1 cellular context compared by ENCODE assay signal in the genomic region with DNA sequence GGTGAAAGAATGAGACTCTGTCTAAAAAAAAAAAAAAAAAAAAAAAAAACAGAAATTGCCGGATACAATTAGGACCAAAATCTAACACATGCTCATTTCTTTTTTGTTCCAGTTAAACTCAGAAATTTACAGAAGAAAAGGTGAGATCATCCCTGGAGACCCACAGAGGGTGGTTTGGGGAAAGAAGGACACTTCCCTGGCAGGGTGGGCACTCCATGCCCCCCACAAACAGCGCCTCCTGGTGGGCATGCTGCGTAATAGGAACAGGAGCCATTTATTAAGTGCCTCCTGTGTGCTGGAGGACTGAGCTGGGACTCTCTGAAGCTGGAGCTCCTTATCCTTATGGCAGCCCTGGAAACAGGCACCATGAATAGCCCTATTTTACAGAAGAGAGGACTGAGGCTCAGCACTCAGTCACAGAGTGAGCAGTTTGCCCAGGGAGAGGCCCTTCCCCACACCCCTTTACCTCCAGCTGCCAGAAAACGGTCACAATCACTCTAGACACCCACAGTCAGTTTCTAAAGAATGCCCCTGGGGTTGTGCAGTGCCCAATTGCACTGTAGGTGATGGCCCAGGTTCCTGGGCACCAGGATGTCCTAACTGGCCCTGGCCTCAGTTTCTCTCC.
TF ChIP-seq lines count a peak whose summit lies in the region.

No MANE protein-coding gene starts in this region.

TF ChIP-seq in WTC11, 78 proteins besides CTCF, POLR2A, EP300 and RAD21 (continued from another document):
- TF ChIP-seq, protein P1, sequence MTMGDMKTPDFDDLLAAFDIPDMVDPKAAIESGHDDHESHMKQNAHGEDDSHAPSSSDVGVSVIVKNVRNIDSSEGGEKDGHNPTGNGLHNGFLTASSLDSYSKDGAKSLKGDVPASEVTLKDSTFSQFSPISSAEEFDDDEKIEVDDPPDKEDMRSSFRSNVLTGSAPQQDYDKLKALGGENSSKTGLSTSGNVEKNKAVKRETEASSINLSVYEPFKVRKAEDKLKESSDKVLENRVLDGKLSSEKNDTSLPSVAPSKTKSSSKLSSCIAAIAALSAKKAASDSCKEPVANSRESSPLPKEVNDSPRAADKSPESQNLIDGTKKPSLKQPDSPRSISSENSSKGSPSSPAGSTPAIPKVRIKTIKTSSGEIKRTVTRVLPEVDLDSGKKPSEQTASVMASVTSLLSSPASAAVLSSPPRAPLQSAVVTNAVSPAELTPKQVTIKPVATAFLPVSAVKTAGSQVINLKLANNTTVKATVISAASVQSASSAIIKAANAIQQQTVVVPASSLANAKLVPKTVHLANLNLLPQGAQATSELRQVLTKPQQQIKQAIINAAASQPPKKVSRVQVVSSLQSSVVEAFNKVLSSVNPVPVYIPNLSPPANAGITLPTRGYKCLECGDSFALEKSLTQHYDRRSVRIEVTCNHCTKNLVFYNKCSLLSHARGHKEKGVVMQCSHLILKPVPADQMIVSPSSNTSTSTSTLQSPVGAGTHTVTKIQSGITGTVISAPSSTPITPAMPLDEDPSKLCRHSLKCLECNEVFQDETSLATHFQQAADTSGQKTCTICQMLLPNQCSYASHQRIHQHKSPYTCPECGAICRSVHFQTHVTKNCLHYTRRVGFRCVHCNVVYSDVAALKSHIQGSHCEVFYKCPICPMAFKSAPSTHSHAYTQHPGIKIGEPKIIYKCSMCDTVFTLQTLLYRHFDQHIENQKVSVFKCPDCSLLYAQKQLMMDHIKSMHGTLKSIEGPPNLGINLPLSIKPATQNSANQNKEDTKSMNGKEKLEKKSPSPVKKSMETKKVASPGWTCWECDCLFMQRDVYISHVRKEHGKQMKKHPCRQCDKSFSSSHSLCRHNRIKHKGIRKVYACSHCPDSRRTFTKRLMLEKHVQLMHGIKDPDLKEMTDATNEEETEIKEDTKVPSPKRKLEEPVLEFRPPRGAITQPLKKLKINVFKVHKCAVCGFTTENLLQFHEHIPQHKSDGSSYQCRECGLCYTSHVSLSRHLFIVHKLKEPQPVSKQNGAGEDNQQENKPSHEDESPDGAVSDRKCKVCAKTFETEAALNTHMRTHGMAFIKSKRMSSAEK (CRISPR knock-in tag; IDR thresholded peaks at IDR 0.05; ENCODE audit: borderline replicate concordance) = no peak
- TF ChIP-seq, protein P2, sequence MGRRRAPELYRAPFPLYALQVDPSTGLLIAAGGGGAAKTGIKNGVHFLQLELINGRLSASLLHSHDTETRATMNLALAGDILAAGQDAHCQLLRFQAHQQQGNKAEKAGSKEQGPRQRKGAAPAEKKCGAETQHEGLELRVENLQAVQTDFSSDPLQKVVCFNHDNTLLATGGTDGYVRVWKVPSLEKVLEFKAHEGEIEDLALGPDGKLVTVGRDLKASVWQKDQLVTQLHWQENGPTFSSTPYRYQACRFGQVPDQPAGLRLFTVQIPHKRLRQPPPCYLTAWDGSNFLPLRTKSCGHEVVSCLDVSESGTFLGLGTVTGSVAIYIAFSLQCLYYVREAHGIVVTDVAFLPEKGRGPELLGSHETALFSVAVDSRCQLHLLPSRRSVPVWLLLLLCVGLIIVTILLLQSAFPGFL (CRISPR knock-in tag; IDR thresholded peaks at IDR 0.05; ENCODE audit: borderline replicate concordance) = no peak
- TF ChIP-seq JUN (CRISPR knock-in tag; IDR thresholded peaks at IDR 0.05) (no peak), ZNF671 (CRISPR knock-in tag; IDR thresholded peaks at IDR 0.05) (no peak), MXD4 (CRISPR knock-in tag; IDR thresholded peaks at IDR 0.05; ENCODE audit: borderline replicate concordance) (no peak)
- TF ChIP-seq, protein P3, sequence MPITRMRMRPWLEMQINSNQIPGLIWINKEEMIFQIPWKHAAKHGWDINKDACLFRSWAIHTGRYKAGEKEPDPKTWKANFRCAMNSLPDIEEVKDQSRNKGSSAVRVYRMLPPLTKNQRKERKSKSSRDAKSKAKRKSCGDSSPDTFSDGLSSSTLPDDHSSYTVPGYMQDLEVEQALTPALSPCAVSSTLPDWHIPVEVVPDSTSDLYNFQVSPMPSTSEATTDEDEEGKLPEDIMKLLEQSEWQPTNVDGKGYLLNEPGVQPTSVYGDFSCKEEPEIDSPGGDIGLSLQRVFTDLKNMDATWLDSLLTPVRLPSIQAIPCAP (CRISPR knock-in tag; IDR thresholded peaks at IDR 0.05) = no peak
- TF ChIP-seq, protein P4, sequence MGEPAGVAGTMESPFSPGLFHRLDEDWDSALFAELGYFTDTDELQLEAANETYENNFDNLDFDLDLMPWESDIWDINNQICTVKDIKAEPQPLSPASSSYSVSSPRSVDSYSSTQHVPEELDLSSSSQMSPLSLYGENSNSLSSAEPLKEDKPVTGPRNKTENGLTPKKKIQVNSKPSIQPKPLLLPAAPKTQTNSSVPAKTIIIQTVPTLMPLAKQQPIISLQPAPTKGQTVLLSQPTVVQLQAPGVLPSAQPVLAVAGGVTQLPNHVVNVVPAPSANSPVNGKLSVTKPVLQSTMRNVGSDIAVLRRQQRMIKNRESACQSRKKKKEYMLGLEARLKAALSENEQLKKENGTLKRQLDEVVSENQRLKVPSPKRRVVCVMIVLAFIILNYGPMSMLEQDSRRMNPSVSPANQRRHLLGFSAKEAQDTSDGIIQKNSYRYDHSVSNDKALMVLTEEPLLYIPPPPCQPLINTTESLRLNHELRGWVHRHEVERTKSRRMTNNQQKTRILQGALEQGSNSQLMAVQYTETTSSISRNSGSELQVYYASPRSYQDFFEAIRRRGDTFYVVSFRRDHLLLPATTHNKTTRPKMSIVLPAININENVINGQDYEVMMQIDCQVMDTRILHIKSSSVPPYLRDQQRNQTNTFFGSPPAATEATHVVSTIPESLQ (CRISPR knock-in tag; IDR thresholded peaks at IDR 0.05) = no peak
